Comparison of ENCODE assay signal across 8 cellular contexts in the genomic region with DNA sequence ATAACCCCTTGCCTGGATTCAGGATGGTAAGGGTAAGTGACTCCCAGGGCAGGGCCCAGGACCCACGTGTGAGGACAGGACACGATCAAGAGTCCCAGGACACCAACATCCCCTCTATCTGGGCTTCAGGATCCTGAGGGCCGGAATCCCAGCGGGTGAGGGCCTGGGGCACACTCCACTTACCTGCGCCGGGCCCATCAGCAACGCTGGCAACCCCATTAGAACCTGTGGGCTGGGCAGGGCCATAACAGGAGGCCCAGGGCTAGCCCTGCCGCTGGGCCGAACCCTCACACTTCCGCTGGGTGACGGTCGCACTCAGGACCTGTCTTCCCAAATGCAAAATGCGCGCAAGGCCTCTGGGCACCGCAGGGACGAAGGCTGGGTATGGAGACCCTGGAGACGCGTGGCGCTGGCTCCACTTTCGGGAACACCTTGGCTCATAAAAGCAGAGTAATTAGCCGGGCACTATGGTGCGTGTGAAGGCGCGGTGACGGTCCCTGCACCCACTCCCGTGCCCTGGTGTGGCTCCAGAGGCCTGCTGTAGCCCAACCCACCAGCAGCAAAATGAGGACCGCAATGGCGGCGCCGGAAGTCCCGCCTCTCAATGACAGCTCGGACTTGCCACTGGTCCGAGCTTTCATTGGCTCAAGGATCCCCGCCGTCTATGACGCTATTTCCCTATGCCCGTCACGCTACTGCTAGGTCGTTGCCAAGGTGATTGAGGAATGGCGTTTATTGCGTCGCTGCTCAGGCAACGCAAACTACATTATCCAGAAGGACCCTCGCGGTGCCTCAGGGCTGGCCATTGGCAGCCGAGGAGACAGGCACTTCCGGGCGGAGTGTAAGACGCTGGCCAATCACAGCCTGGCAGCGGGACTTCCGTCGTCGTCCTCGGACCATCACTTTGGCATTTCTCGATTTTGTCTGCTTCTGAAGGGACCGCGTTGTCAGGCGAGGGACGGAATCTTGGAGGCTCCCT. TPM values are rescaled to one million over a fixed set of nuclear protein-coding genes. Genes with fewer than 3 reads are reported as not detected.
DNase-seq lines count a peak whose midpoint lies in the region; ATAC-seq and TF ChIP-seq lines count a peak whose summit lies in the region.

Gene ZNF132 (minus strand): TSS at position 578 of the 979 bp plus-strand sequence. CDS start 332 bp downstream, at position 246.

- peak; percentile 95 for ATAC-seq in GM18861 (IDR thresholded peaks at IDR 0.05; ENCODE audit: unreplicated experiment)
- ATAC-seq in HG03066 (IDR thresholded peaks at IDR 0.05; ENCODE audit: low read depth, unreplicated experiment), result peak; percentile 95

- TF ChIP-seq CTCF in epithelial cell of proximal tubule (conservative IDR thresholded peaks at IDR 0.05; ENCODE audit: low read depth, low read length), result no peak

- peak; percentile 100 for DNase-seq in NCI-H748 (lab: John Stamatoyannopoulos, UW; ENCODE audit: unreplicated experiment)
- DNase-seq in activated T-cell treated with anti-CD3 and anti-CD28 coated beads for 48 hours (ENCODE audit: low read depth), result peak; percentile 87
- DNase-seq in epithelial cell of proximal tubule (ENCODE audit: low read depth), result peak; percentile 97
- peak; percentile 99 for DNase-seq in mucosa of gallbladder (ENCODE audit: low spot score)
- peak; percentile 82 to 86 for DNase-seq in stimulated activated CD8-positive, alpha-beta memory T cell treated with anti-CD3 and anti-CD28 coated beads, Interleukin-2, amount 100 ng/mL, for 48 hours (ENCODE audit: low read depth in 2 of 2)
- DNase-seq in NCI-H2107 treated with DMSO at 0.1 percent for 48 hours (lab: John Stamatoyannopoulos, UW; ENCODE audit: unreplicated experiment), result no peak

- peak within 1 kb of the TSS; percentile 86 for H3K4me3 ChIP-seq in epithelial cell of proximal tubule (ENCODE audit: low read depth, low read length)

RNA-seq across cellular contexts. Expression of gene ZNF132, which starts in this region (rescaled TPM):
- 1.8 and 2.4 TPM in 2 replicates for total RNA-seq in epithelial cell of proximal tubule
- total RNA-seq in mucosa of gallbladder, result 12.1 TPM
